11 cellular contexts compared by ENCODE assay signal in the genomic region with DNA sequence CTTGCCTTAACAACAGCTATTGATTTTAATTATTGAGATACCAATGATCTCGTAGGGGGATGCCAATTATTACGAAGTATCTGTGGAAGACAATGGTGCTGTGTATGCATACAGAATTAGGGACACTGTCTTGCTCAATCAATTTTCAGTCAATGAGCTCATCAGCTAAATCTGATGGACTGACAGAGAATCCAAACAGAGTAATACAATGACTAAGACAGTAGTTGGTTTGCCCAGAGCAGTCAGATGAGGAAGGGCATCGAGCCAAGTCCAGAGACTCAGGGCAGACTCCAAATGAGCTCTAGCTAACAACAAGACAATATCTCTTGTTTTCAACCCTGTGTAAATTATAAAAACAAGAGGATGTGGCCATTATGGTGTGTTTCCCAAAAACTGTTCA. TPM values are rescaled to one million over a fixed set of nuclear protein-coding genes. Genes with fewer than 3 reads are reported as not detected.
DNase-seq lines count a peak whose midpoint lies in the region; ATAC-seq, FAIRE-seq and TF ChIP-seq lines count a peak whose summit lies in the region.
"Had no signal": no experiment of that assay in that cellular context is flagged by ENCODE, and none has a peak within 500 bp of the region (broad histone marks: within the 10 kb centered on the region; RNA-seq: fewer than 3 reads in every experiment).

No MANE protein-coding gene starts in this region.

- H3K4me3 Mint-ChIP-seq in glutamatergic neuron (ENCODE audit: unreplicated experiment), result no peak overlapping the region

- H3K9me3 Mint-ChIP-seq in glutamatergic neuron (ENCODE audit: unreplicated experiment), result no peaks in the 10 kb centered on the region

- FAIRE-seq in GM12891 (lab: Jason Lieb, UNC), result no peak
- FAIRE-seq: small intestine had no signal

- no peak for TF ChIP-seq POLR2A in GM12891 (IDR thresholded peaks at IDR 0.05; ENCODE audit: low read depth, low read length)

- H3K27ac Mint-ChIP-seq in glutamatergic neuron (ENCODE audit: unreplicated experiment), result no peak overlapping the region

- H3K27me3 Mint-ChIP-seq in glutamatergic neuron (ENCODE audit: unreplicated experiment), result peaks cover 4% of the 10 kb centered on the region

- H3K4me1 Mint-ChIP-seq in glutamatergic neuron (ENCODE audit: low read depth, unreplicated experiment), result no peaks in the 10 kb centered on the region

- DNase-seq in EL (peak; percentile 88), RKO (ENCODE audit: low spot score) (peak; percentile 91), fibroblast of gingiva (ENCODE audit: low read depth) (peak; percentile 79), non-pigmented ciliary epithelial cell (ENCODE audit: low read depth) (peak; percentile 63), GM12891 (ENCODE audit: insufficient read length, low spot score) (no peak), DMS153 treated with DMSO at 0.1 percent for 48 hours (lab: John Stamatoyannopoulos, UW; ENCODE audit: unreplicated experiment) (no peak), glutamatergic neuron (no peak)
- DNase-seq: activated T-cell treated with anti-CD3 and anti-CD28 coated beads for 4 hours, small intestine had no signal

- ATAC-seq in HG03045 (IDR thresholded peaks at IDR 0.05; ENCODE audit: unreplicated experiment), result no peak

- TF ChIP-seq CTCF in glutamatergic neuron (IDR thresholded peaks at IDR 0.05; ENCODE audit: partially characterized antibody, unreplicated experiment), result no peak

- H3K36me3 Mint-ChIP-seq in glutamatergic neuron (ENCODE audit: unreplicated experiment), result peaks cover under 1% of the 10 kb centered on the region

TF ChIP-seq in GM12891, 5 proteins besides CTCF, POLR2A, EP300 and RAD21:
- no peak for TF ChIP-seq TAF1 (IDR thresholded peaks at IDR 0.05; ENCODE audit: low read depth, low read length)
- TF ChIP-seq SPI1 (IDR thresholded peaks at IDR 0.05; ENCODE audit: low read depth, low read length), result no peak
- no peak for TF ChIP-seq POU2F2 (IDR thresholded peaks at IDR 0.05; ENCODE audit: low read depth, low read length)
- TF ChIP-seq POLR2AphosphoS5 (IDR thresholded peaks at IDR 0.05; ENCODE audit: low read depth, low read length), result no peak
- TF ChIP-seq PAX5 (IDR thresholded peaks at IDR 0.05; ENCODE audit: insufficient read depth, low read length, severe bottlenecking), result no peak

RNA-seq across cellular contexts. Expression of a gene that starts 14.7 kb away (rescaled TPM):
- not detected for polyA plus RNA-seq in GM12891 (2012; ENCODE audit: low read depth, missing spikeins)
- not detected for total RNA-seq in glutamatergic neuron (ENCODE audit: unreplicated experiment)
- total RNA-seq: OCI-LY7 had no signal
- polyA plus RNA-seq: small intestine had no signal

RNA-seq across cellular contexts. Expression of a gene that starts 20.9 kb away (rescaled TPM):
- polyA plus RNA-seq in GM12891 (2012; ENCODE audit: low read depth, missing spikeins), result 9.1 TPM
- total RNA-seq in glutamatergic neuron (ENCODE audit: unreplicated experiment), result 14.5 TPM

Comparison
In these comparisons a context has a peak if more than half of its experiments do, and no peak if none do; other contexts are left out.
1. DNase-seq: peak in EL (single experiment), RKO (single experiment), fibroblast of gingiva (single experiment) and non-pigmented ciliary epithelial cell (single experiment); none in GM12891 (single experiment), DMS153 treated with DMSO at 0.1 percent for 48 hours (single experiment) and glutamatergic neuron (single experiment).